Comparison of ENCODE assay signal across 10 cellular contexts in the genomic region with DNA sequence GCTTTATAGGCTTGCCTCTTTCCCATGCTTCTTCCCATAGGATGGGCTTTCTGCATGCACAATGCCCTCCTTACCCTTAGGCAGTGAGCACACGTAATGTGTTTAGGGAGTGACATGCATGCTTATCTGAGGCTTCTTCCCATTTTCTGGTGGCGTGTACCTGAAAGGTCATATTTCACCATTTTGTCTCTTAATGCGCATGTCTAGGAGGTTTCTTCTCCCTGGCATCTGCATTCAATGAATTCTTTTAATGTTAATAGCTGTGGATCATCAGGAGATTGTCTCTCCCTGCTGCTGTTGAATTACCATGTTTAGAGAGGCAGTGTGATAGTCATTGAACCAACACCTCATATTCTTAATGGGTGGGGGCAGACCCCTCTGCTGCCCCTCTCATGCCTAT.
"Had no signal": no experiment of that assay in that cellular context is flagged by ENCODE, and none has a peak within 500 bp of the region (broad histone marks: within the 10 kb centered on the region; RNA-seq: fewer than 3 reads in every experiment).

No MANE protein-coding gene starts in this region.

- H3K9me3 Mint-ChIP-seq: HFFc6 had no signal

- H3K27ac ChIP-seq: GM23248 had no signal

- H3K27ac Mint-ChIP-seq: H9, HFFc6 had no signal

- H3K4me1 ChIP-seq: HAP-1 had no signal

- FAIRE-seq: H1, H54 had no signal

- H3K36me3 ChIP-seq: HAP-1 had no signal

- H2AFZ ChIP-seq: GM23248 had no signal

- DNase-seq: GM23248, GOT3, H7, H9, HCEC 1CT, HFFc6 had no signal

- H3K9me3 ChIP-seq: HAP-1 had no signal

- H3K4me3 Mint-ChIP-seq: H9, HFFc6 had no signal

- H3K4me3 ChIP-seq: GM23248, HAP-1 had no signal

- ATAC-seq: HCT116 had no signal

- H3K9ac ChIP-seq: GM23248 had no signal
